ENCODE assay signal across 9 cellular contexts in genomic region chr1:1020415-1021009, GRCh38. TPM values are rescaled to one million over a fixed set of nuclear protein-coding genes. Genes with fewer than 3 reads are reported as not detected.
A peak's percentile ranks its signal among the peaks of the same experiment; 100 is the strongest.
DNase-seq lines count a peak whose midpoint lies in the region; ATAC-seq and TF ChIP-seq lines count a peak whose summit lies in the region.
"Had no signal": no experiment of that assay in that cellular context is flagged by ENCODE, and none has a peak within 500 bp of the region (broad histone marks: within the 10 kb centered on the region; RNA-seq: fewer than 3 reads in every experiment).

No MANE protein-coding gene starts in this region.

- no peaks in the 10 kb centered on the region for H3K9me3 ChIP-seq in right cardiac atrium (ENCODE audit: control insufficient read depth, low read length)

- intact Hi-C loops in right cardiac atrium (cut with DNase I), result no loop called here

- H3K4me1 Mint-ChIP-seq in T-helper 2 cell treated with Interferon-gamma antibody and Interleukin-4, amounts not matched to agents 5 μg/mL and 100 μg/mL, for 36 hours (ENCODE audit: low read depth), result peaks cover 6% of the 10 kb centered on the region
- H3K4me1 Mint-ChIP-seq in stimulated activated memory B cell treated with anti-CD40 and anti-IgM and Interleukin-4, amounts not matched to agents 10 μg/mL and 1 μg/mL and 100 μg/mL, for 72 hours, result peaks cover 15% of the 10 kb centered on the region

- peak overlapping the region; percentile 45 for H3K4me3 Mint-ChIP-seq in T-helper 2 cell treated with Interferon-gamma antibody and Interleukin-4, amounts not matched to agents 5 μg/mL and 100 μg/mL, for 36 hours
- peak overlapping the region; percentile 68 for H3K4me3 Mint-ChIP-seq in stimulated activated memory B cell treated with anti-CD40 and anti-IgM and Interleukin-4, amounts not matched to agents 10 μg/mL and 1 μg/mL and 100 μg/mL, for 72 hours
- H3K4me3 Mint-ChIP-seq: activated naive CD8-positive, alpha-beta T cell had no signal

- H3K27ac Mint-ChIP-seq in T-helper 2 cell treated with Interferon-gamma antibody and Interleukin-4, amounts not matched to agents 5 μg/mL and 100 μg/mL, for 36 hours, result no peak overlapping the region
- no peak overlapping the region for H3K27ac Mint-ChIP-seq in stimulated activated memory B cell treated with anti-CD40 and anti-IgM and Interleukin-4, amounts not matched to agents 10 μg/mL and 1 μg/mL and 100 μg/mL, for 72 hours
- H3K27ac Mint-ChIP-seq: activated naive CD8-positive, alpha-beta T cell had no signal

- no peak for TF ChIP-seq CTCF in WI38 (IDR thresholded peaks at IDR 0.05; ENCODE audit: low read depth, low read length)

- no peak overlapping the region for H3K27ac ChIP-seq in right cardiac atrium (ENCODE audit: low read length)

- ATAC-seq in HG02885 (IDR thresholded peaks at IDR 0.05; ENCODE audit: poor library complexity, unreplicated experiment) (peak; percentile 11), right cardiac atrium (peak in 1 of 2 donors; percentile 1)
- peak; percentile 14 for ATAC-seq in stimulated activated memory B cell treated with anti-CD40 and anti-IgM and Interleukin-4, amounts not matched to agents 10 μg/mL and 1 μg/mL and 100 μg/mL, for 72 hours

- H3K27me3 ChIP-seq in right cardiac atrium (ENCODE audit: control insufficient read depth, insufficient read depth), result no peaks in the 10 kb centered on the region

- H3K9me3 Mint-ChIP-seq in T-helper 2 cell treated with Interferon-gamma antibody and Interleukin-4, amounts not matched to agents 5 μg/mL and 100 μg/mL, for 36 hours, result no peaks in the 10 kb centered on the region
- H3K9me3 Mint-ChIP-seq in stimulated activated memory B cell treated with anti-CD40 and anti-IgM and Interleukin-4, amounts not matched to agents 10 μg/mL and 1 μg/mL and 100 μg/mL, for 72 hours, result no peaks in the 10 kb centered on the region

- DNase-seq in T-helper 2 cell treated with Interferon-gamma antibody and Interleukin-4, amounts not matched to agents 5 μg/mL and 100 μg/mL, for 36 hours (ENCODE audit: low spot score), result no peak
- DNase-seq in T-helper 2 cell, result no peak
- DNase-seq in right cardiac atrium, result no peak
- no peak for DNase-seq in NCI-H1092 (lab: John Stamatoyannopoulos, UW)
- no peak for DNase-seq in NCI-H1436 treated with DMSO at 0.1 percent for 48 hours (lab: John Stamatoyannopoulos, UW)

- peaks cover 15% of the 10 kb centered on the region for H3K27me3 Mint-ChIP-seq in T-helper 2 cell treated with Interferon-gamma antibody and Interleukin-4, amounts not matched to agents 5 μg/mL and 100 μg/mL, for 36 hours (ENCODE audit: low read depth)
- peaks cover 19% of the 10 kb centered on the region for H3K27me3 Mint-ChIP-seq in stimulated activated memory B cell treated with anti-CD40 and anti-IgM and Interleukin-4, amounts not matched to agents 10 μg/mL and 1 μg/mL and 100 μg/mL, for 72 hours
- H3K27me3 Mint-ChIP-seq: activated naive CD8-positive, alpha-beta T cell had no signal

- H3K4me3 ChIP-seq in WI38 (ENCODE audit: low read depth, low read length) (peak overlapping the region; percentile 68), right cardiac atrium (ENCODE audit: low read length) (peak overlapping the region; percentile 93)

- peaks cover 5% of the 10 kb centered on the region for H3K36me3 Mint-ChIP-seq in T-helper 2 cell treated with Interferon-gamma antibody and Interleukin-4, amounts not matched to agents 5 μg/mL and 100 μg/mL, for 36 hours (ENCODE audit: low read depth)
- no peaks in the 10 kb centered on the region for H3K36me3 Mint-ChIP-seq in stimulated activated memory B cell treated with anti-CD40 and anti-IgM and Interleukin-4, amounts not matched to agents 10 μg/mL and 1 μg/mL and 100 μg/mL, for 72 hours

- under 1% methylated on average over 56 of the region's 59 CpGs for WGBS in right cardiac atrium

- H3K4me1 ChIP-seq in right cardiac atrium (ENCODE audit: control insufficient read depth, insufficient read depth, low read length), result no peaks in the 10 kb centered on the region

RNA-seq across cellular contexts. Expression of gene AGRN, which starts 0.6 kb away (rescaled TPM):
- total RNA-seq in right cardiac atrium, result 10 to 100 TPM; 17.1 to 26.4 (median 21.4) TPM
- 12.0 TPM for polyA plus RNA-seq in right cardiac atrium

RNA-seq across cellular contexts. Expression of gene ISG15, which starts 7.2 kb away (rescaled TPM):
- total RNA-seq in right cardiac atrium, result 10 to 100 TPM; 16.1 to 36.4 (median 21.6) TPM
- polyA plus RNA-seq in right cardiac atrium, result 65.5 TPM

RNA-seq across cellular contexts. Expression of gene HES4, which starts 20.6 kb away (rescaled TPM):
- 10 to 100 TPM; 37.3 to 62.5 (median 38.6) TPM for total RNA-seq in right cardiac atrium
- 25.7 TPM for polyA plus RNA-seq in right cardiac atrium

RNA-seq across cellular contexts. Expression of gene PERM1, which starts 38.6 kb away (rescaled TPM):
- 10 to 100 TPM; 44.4 to 78.0 (median 57.4) TPM for total RNA-seq in right cardiac atrium
- 112 TPM for polyA plus RNA-seq in right cardiac atrium

RNA-seq across cellular contexts. Expression of gene RNF223, which starts 53.6 kb away (rescaled TPM):
- total RNA-seq in right cardiac atrium, result not detected
- not detected for polyA plus RNA-seq in right cardiac atrium
